In the genomic region with DNA sequence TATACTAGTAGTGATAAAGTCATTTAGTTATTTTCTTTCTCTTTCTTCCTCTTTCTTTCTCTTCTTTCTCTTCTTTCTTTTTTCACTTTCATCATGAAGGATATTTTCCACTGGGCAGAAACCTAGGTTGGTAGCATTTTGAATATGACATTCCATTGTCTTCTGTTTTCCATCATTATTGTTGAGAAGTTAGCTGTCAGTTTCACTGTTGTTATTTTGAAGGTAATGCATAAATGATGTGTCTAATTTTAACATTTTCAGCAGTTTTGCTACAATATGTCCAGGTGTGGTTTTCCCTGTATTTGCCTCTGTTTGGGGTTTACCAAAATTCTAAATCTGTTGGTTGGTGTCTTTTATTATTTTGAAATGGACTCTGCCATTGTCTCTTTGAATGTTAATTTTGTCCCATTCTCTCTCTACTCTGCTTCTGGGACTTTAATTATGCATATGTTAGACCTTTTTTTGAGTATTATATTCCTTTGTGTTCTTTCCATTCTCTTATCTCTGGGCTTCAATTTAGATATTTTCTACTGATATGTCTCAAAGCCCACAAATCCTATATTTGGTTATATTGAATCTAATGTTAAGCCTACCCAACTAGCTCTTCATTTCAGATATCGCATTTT, we compare ENCODE assay signal across 8 cellular contexts.
"Had no signal": no experiment of that assay in that cellular context is flagged by ENCODE, and none has a peak within 500 bp of the region (broad histone marks: within the 10 kb centered on the region; RNA-seq: fewer than 3 reads in every experiment).

No MANE protein-coding gene starts in this region.

- H3K27ac Mint-ChIP-seq: HFFc6, IgD-negative memory B cell had no signal

- H2AFZ ChIP-seq: GM23248 had no signal

- H3K9me3 ChIP-seq: HAP-1 had no signal

- H3K9ac ChIP-seq: GM23248 had no signal

- H3K4me3 ChIP-seq: GM23248, HAP-1 had no signal

- FAIRE-seq: HTR-8/SVneo had no signal

- H3K36me3 Mint-ChIP-seq: IgD-negative memory B cell had no signal

- H3K4me1 Mint-ChIP-seq: IgD-negative memory B cell had no signal

- H3K27me3 Mint-ChIP-seq: IgD-negative memory B cell had no signal

- H3K27ac ChIP-seq: GM23248 had no signal

- H3K4me3 Mint-ChIP-seq: HFFc6, IgD-negative memory B cell had no signal

- DNase-seq: GM23248, GOT3, H7, HFFc6, KG1 had no signal

- H3K36me3 ChIP-seq: HAP-1 had no signal

- H3K4me1 ChIP-seq: HAP-1 had no signal
